ENCODE assay signal across 25 cellular contexts in the genomic region with DNA sequence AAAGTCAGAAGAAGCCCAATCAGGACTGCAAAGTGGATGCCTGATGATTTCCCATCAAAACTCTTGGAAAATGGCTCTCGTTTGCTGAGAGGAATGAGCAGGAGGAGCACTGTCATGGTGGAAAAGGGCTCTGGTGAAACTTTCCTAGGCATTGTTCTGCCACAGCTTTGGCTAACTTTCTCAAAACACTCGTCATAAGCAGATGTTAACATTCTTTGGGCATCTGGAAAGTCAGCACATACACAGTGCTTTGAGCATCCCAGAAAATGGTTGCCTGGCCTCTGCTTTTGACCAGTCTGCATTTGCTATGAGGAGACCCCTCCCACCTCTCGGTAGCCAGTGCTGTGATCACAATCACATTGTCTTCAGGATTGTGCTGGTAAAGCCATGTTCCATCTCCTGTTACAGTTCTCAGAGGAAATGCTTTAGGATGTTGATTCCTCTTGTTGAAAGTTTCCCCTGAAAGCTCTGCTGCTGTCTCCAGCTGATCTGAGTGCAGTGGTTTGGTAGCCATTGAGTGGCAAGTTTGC. TPM values are rescaled to one million over a fixed set of nuclear protein-coding genes. Genes with fewer than 3 reads are reported as not detected.
DNase-seq lines count a peak whose midpoint lies in the region; ATAC-seq, FAIRE-seq and TF ChIP-seq lines count a peak whose summit lies in the region.
"Had no signal": no experiment of that assay in that cellular context is flagged by ENCODE, and none has a peak within 500 bp of the region (broad histone marks: within the 10 kb centered on the region; RNA-seq: fewer than 3 reads in every experiment).

No MANE protein-coding gene starts in this region.

- no peaks in the 10 kb centered on the region for H3K79me1 ChIP-seq in mesendoderm (ENCODE audit: low read length)

- BruUV-seq in HepG2 (replicated peaks; lab: Mats Ljungman, UMichigan) = no TSS peak

- no peak overlapping the region for H2BK5ac ChIP-seq in mesendoderm (ENCODE audit: low read length)

- WGBS in HepG2 (ENCODE audit: low lambda C conversion rate) = 85% methylated on average over 3 of the region's 3 CpGs
- WGBS in right lobe of liver (ENCODE audit: insufficient coverage, low coverage, low lambda C conversion rate, missing lambda C conversion rate) = 96% methylated on average over 3 of the region's 3 CpGs
- WGBS in mesendoderm (ENCODE audit: extremely low coverage, insufficient coverage, low lambda C conversion rate) = no CpG with 5 or more reads among the region's 3 CpGs

- no peaks in the 10 kb centered on the region for H4K20me1 ChIP-seq in HepG2 (ENCODE audit: insufficient read depth, low read length)

- no peak overlapping the region for H2BK120ac ChIP-seq in mesendoderm (ENCODE audit: low read depth, low read length)

- no peaks in the 10 kb centered on the region for H3K4me1 ChIP-seq in HepG2 (ENCODE audit: insufficient read depth, low read length)
- H3K4me1 ChIP-seq in right lobe of liver = peaks cover 0 to 15% (median 5%) of the 10 kb centered on the region in 4 donors
- H3K4me1 ChIP-seq in mesendoderm (ENCODE audit: control insufficient read depth, low read depth, low read length) = peaks cover 1% of the 10 kb centered on the region

- no peak overlapping the region for H3K18ac ChIP-seq in mesendoderm (ENCODE audit: low read length)

- H3K9me3 ChIP-seq in HepG2 (ENCODE audit: low read length) = no peaks in the 10 kb centered on the region
- H3K9me3 ChIP-seq in right lobe of liver = no peaks in the 10 kb centered on the region
- H3K9me3 ChIP-seq: ovary had no signal

- H3K23ac ChIP-seq in mesendoderm (ENCODE audit: low read length) = no peak overlapping the region

- CTCF ChIA-PET in HepG2 (lab: Yijun Ruan, JAX; ENCODE audit: low intra/inter-chr PET ratio, low total read pairs) = no interaction called here
- CTCF ChIA-PET in HEK293T (lab: Yijun Ruan, JAX) = interaction anchor here (0.7 to 2.2 kb wide), 4 partner anchors 11 to 198 kb away, joined by 3 to 10 read pairs (median 3); no protein-coding TSS in a partner anchor

- TF ChIP-seq CTCF in HepG2 (CRISPR knock-in tag; IDR thresholded peaks at IDR 0.05) = no peak
- TF ChIP-seq CTCF in right lobe of liver (IDR thresholded peaks at IDR 0.05) = no peak
- no peak for TF ChIP-seq CTCF in dorsolateral prefrontal cortex (IDR thresholded peaks at IDR 0.05 in 54 of 56, conservative IDR thresholded peaks at IDR 0.05 in 2 of 56; ENCODE audit: low read depth in 1 of 56, partially characterized antibody in 56 of 56)

- intact Hi-C loops in HepG2 (cut with micrococcal nuclease; ENCODE audit: unreplicated experiment) (no loop called here), right lobe of liver (cut with DNase I) (no loop called here), dorsolateral prefrontal cortex (cut with DNase I) (no loop called here)

- H3K36me3 ChIP-seq in HepG2 (replicated peaks in 1 of 2; ENCODE audit: control insufficient read depth in 1 of 2, insufficient read depth in 2 of 2, low read length in 2 of 2) (peaks cover 12 to 35% of the 10 kb centered on the region in 2 experiments), right lobe of liver (peaks cover 0 to 35% (median 5%) of the 10 kb centered on the region in 4 donors), mesendoderm (ENCODE audit: control insufficient read depth, insufficient read depth, low read length) (peaks cover 3% of the 10 kb centered on the region)
- H3K36me3 ChIP-seq: ovary had no signal

- no peak overlapping the region for H2BK15ac ChIP-seq in mesendoderm (replicated peaks; ENCODE audit: low read depth)

- DNase-seq in HepG2 (ENCODE audit: low spot score) (no peak), right lobe of liver (no peak), dermis blood vessel endothelial cell (peak; percentile 25), mesendoderm (peak; percentile 66), AG08396 (ENCODE audit: low spot score) (no peak), dorsolateral prefrontal cortex (no peak), HEK293T (ENCODE audit: extremely low spot score) (no peak)
- DNase-seq: activated CD4-positive, alpha-beta memory T cell treated with anti-CD3 and anti-CD28 coated beads, Interleukin-2, amount 10 ng/mL, durations not matched to agents 7 days and 5 days; activated naive CD4-positive, alpha-beta T cell treated with anti-CD3 and anti-CD28 coated beads for 36 hours; DMS79; foreskin melanocyte; HFFc6; hippocampal formation; islet precursor cell; Karpas-422; NCI-H1694 treated with DMSO at 0.1 percent for 48 hours; NCI-H226; ovary; substantia nigra; T1000 had no signal

- no peak overlapping the region for H3K9ac ChIP-seq in HepG2 (ENCODE audit: insufficient read depth, low read depth, low read length)
- no peak overlapping the region for H3K9ac ChIP-seq in mesendoderm (ENCODE audit: low read length)

- no peak for TF ChIP-seq RAD21 in HepG2 (CRISPR knock-in tag; IDR thresholded peaks at IDR 0.05)

- TF ChIP-seq POLR2A in HepG2 (IDR thresholded peaks at IDR 0.05; ENCODE audit: insufficient read depth in 1 of 2, low read depth in 2 of 2, low read length in 2 of 2) (no peak), right lobe of liver (IDR thresholded peaks at IDR 0.05) (no peak)

- FAIRE-seq in HepG2 (lab: Jason Lieb, UNC) = no peak
- FAIRE-seq: GM12891 had no signal

- TF ChIP-seq EP300 in HepG2 (IDR thresholded peaks at IDR 0.05; ENCODE audit: low read depth in 2 of 2, low read length in 2 of 2) (no peak), HepG2 (CRISPR knock-in tag; IDR thresholded peaks at IDR 0.05; ENCODE audit: borderline replicate concordance) (no peak)

- no peak overlapping the region for H3K4me3 ChIP-seq in HepG2 (replicated peaks in 1 of 3; ENCODE audit: insufficient read depth in 1 of 3, low read depth in 2 of 3, low read length in 3 of 3)
- no peak overlapping the region for H3K4me3 ChIP-seq in right lobe of liver
- H3K4me3 ChIP-seq in mesendoderm (ENCODE audit: low read length) = no peak overlapping the region
- no peak overlapping the region for H3K4me3 ChIP-seq in dorsolateral prefrontal cortex
- H3K4me3 ChIP-seq: lung, ovary had no signal

- no peaks in the 10 kb centered on the region for H3K79me2 ChIP-seq in HepG2 (ENCODE audit: insufficient read depth, low read length)
- no peaks in the 10 kb centered on the region for H3K79me2 ChIP-seq in mesendoderm (ENCODE audit: control insufficient read depth, insufficient read depth, low read length)

- H3K27ac ChIP-seq in HepG2 (ENCODE audit: extremely low read length, insufficient read depth, low read length) = no peak overlapping the region
- H3K27ac ChIP-seq in right lobe of liver = no peak overlapping the region
- no peak overlapping the region for H3K27ac ChIP-seq in mesendoderm (ENCODE audit: low read depth, low read length)
- H3K27ac ChIP-seq in dorsolateral prefrontal cortex = peak overlapping the region in 10 of 59 donors; percentile 2 to 76 (median 23)
- H3K27ac ChIP-seq: ovary had no signal

- H3K4me2 ChIP-seq in HepG2 (ENCODE audit: low read depth, low read length) = no peak overlapping the region
- no peak overlapping the region for H3K4me2 ChIP-seq in mesendoderm (ENCODE audit: low read length)

- no peak overlapping the region for H2AK5ac ChIP-seq in mesendoderm (ENCODE audit: low read length)

- in situ Hi-C loops in HepG2 (cut with HindIII; ENCODE audit: extremely low pct_ligation_motif_present, low pct_unique_long_range_greater_than_20kb) = no loop called here

- ATAC-seq in HepG2 = no peak
- ATAC-seq in right lobe of liver = no peak
- ATAC-seq: activated CD4-positive, CD25-positive, alpha-beta regulatory T cell treated with anti-CD3 and anti-CD28 coated beads, Interleukin-2, amount 50 U/mL, for 24 hours; Right ventricle myocardium inferior; sciatic nerve had no signal

- no peak overlapping the region for H4K8ac ChIP-seq in mesendoderm (ENCODE audit: low read depth, low read length)

- no peak overlapping the region for H2AFZ ChIP-seq in HepG2 (ENCODE audit: low read length)

- H3K4ac ChIP-seq in mesendoderm (ENCODE audit: low read depth, low read length) = no peak overlapping the region

- no peaks in the 10 kb centered on the region for H3K27me3 ChIP-seq in HepG2 (ENCODE audit: control insufficient read depth in 1 of 2, insufficient read depth in 2 of 2, low read length in 2 of 2)
- H3K27me3 ChIP-seq in right lobe of liver = no peaks in the 10 kb centered on the region
- H3K27me3 ChIP-seq in mesendoderm (ENCODE audit: insufficient read depth, low read length, poor library complexity) = no peaks in the 10 kb centered on the region
- no peaks in the 10 kb centered on the region for H3K27me3 ChIP-seq in dorsolateral prefrontal cortex
- H3K27me3 ChIP-seq: ovary had no signal

- H3K56ac ChIP-seq in mesendoderm (ENCODE audit: low read length) = no peak overlapping the region

- no peak overlapping the region for H4K5ac ChIP-seq in mesendoderm (ENCODE audit: low read length)

- POLR2A ChIA-PET in HepG2 (lab: Yijun Ruan, JAX) (no interaction called here), HEK293T (lab: Yijun Ruan, JAX) (no interaction called here)

RNA-seq across cellular contexts. Expression of a gene that starts 25.2 kb away (rescaled TPM):
- total RNA-seq in HepG2 (2016; rRNA removed; fragmentation: Illumina TruSeq; extraction: Trizol) = 46.5 and 53.3 TPM in 2 replicates
- 65.4 and 73.2 TPM in 2 replicates for total RNA-seq in HepG2 (2016; cell fraction: cytosol; rRNA removed; fragmentation: Illumina TruSeq; extraction: Trizol; ENCODE audit: low read depth)
- 45.9 and 47.6 TPM in 2 replicates for total RNA-seq in HepG2 (2016; cell fraction: insoluble cytoplasmic fraction; rRNA removed; fragmentation: Illumina TruSeq; extraction: Trizol)
- total RNA-seq in HepG2 (2016; cell fraction: membrane; rRNA removed; fragmentation: Illumina TruSeq; extraction: Trizol) = 39.0 and 41.3 TPM in 2 replicates
- total RNA-seq in HepG2 (2016; cell fraction: nucleus; rRNA removed; fragmentation: Illumina TruSeq; extraction: Trizol) = 38.2 and 42.5 TPM in 2 replicates
- 29.5 and 31.8 TPM in 2 replicates for polyA plus RNA-seq in HepG2 (2011; rRNA removed)
- 29.0 and 31.7 TPM in 2 replicates for polyA plus RNA-seq in HepG2 (2011; cell fraction: cytosol; rRNA removed)
- polyA plus RNA-seq in HepG2 (2011; cell fraction: nucleus; rRNA removed) = 29.6 and 30.6 TPM in 2 replicates
- 31.1 and 34.7 TPM in 2 replicates for polyA plus RNA-seq in HepG2 (2012)
- 5.0 TPM in 2 replicates for polyA plus RNA-seq in HepG2 (2016; cell fraction: cytosol; fragmentation: Illumina TruSeq; extraction: Trizol; ENCODE audit: low read depth)
- polyA plus RNA-seq in HepG2 (2016; cell fraction: insoluble cytoplasmic fraction; fragmentation: Illumina TruSeq; extraction: Trizol; ENCODE audit: low read depth) = 34.0 and 38.1 TPM in 2 replicates
- polyA plus RNA-seq in HepG2 (2016; cell fraction: membrane; fragmentation: Illumina TruSeq; extraction: Trizol; ENCODE audit: low read depth) = 15.8 and 17.3 TPM in 2 replicates
- polyA plus RNA-seq in HepG2 (2016; cell fraction: nucleus; fragmentation: Illumina TruSeq; extraction: Trizol; ENCODE audit: insufficient read depth, low read depth) = 42.2 and 45.1 TPM in 2 replicates
- 34.1 and 63.3 TPM in 2 replicates for polyA minus RNA-seq in HepG2 (2011; rRNA and poly(A)+ RNA removed; ENCODE audit: low replicate concordance)
- polyA minus RNA-seq in HepG2 (2011; cell fraction: cytosol; rRNA and poly(A)+ RNA removed) = 21.7 and 28.5 TPM in 2 replicates
- polyA minus RNA-seq in HepG2 (2011; cell fraction: nucleus; rRNA and poly(A)+ RNA removed) = 25.8 and 31.3 TPM in 2 replicates
- total RNA-seq in right lobe of liver = 10 to 100 TPM; 14.1 to 34.8 (median 30.6) TPM
- 28.2 and 30.0 TPM in 2 replicates for total RNA-seq in dermis blood vessel endothelial cell
- 28.0 TPM for polyA plus RNA-seq in mesendoderm (2013, experiment 1 of 2)
- polyA plus RNA-seq in mesendoderm (2013, experiment 2 of 2) = 30.1 TPM
- total RNA-seq in dorsolateral prefrontal cortex = 10 to 100 TPM; 44.0 to 85.9 (median 62.0) TPM

Comparison
In these comparisons a context has a peak if more than half of its experiments do, and no peak if none do; other contexts are left out.
1. DNase-seq: peak in dermis blood vessel endothelial cell (single experiment) and mesendoderm (single experiment); none in HepG2 (single experiment), right lobe of liver (0 of 3), AG08396 (single experiment), dorsolateral prefrontal cortex (0 of 10) and HEK293T (single experiment).